Comparison of ENCODE assay signal across 15 cellular contexts in genomic region chrX:74232859-74233258, GRCh38.
DNase-seq lines count a peak whose midpoint lies in the region; ATAC-seq and TF ChIP-seq lines count a peak whose summit lies in the region.
"Had no signal": no experiment of that assay in that cellular context is flagged by ENCODE, and none has a peak within 500 bp of the region (broad histone marks: within the 10 kb centered on the region; RNA-seq: fewer than 3 reads in every experiment).

No MANE protein-coding gene starts in this region.

- H3K79me2 ChIP-seq in GM23248 (ENCODE audit: insufficient read depth) (peaks cover 61% of the 10 kb centered on the region), fibroblast of lung (ENCODE audit: control insufficient read depth, insufficient read depth, low read length) (no peaks in the 10 kb centered on the region), smooth muscle cell (ENCODE audit: low read depth) (peaks cover 24% of the 10 kb centered on the region)

- H2AFZ ChIP-seq in GM23248 = no peak overlapping the region
- H2AFZ ChIP-seq in fibroblast of lung (ENCODE audit: low read length) = no peak overlapping the region
- no peak overlapping the region for H2AFZ ChIP-seq in smooth muscle cell (ENCODE audit: low read depth)

- H3K4me3 ChIP-seq in AG10803 (ENCODE audit: low read length) (no peak overlapping the region), GM23248 (no peak overlapping the region), fibroblast of lung (replicated peaks in 1 of 4; ENCODE audit: control extremely low read depth in 1 of 4, insufficient read depth in 1 of 4, low read depth in 3 of 4, low read length in 4 of 4) (no peak overlapping the region), smooth muscle cell (no peak overlapping the region), right cardiac atrium (ENCODE audit: low read length) (no peak overlapping the region)
- H3K4me3 ChIP-seq: esophagus squamous epithelium, lung, skin epidermis had no signal

- no peak for ATAC-seq in right cardiac atrium
- ATAC-seq: activated naive CD4-positive, alpha-beta T cell treated with anti-CD3 and anti-CD28 coated beads, Interleukin-2, amount 50 U/mL, for 72 hours had no signal

- H4K20me1 ChIP-seq in GM23248 (ENCODE audit: insufficient read depth) = no peaks in the 10 kb centered on the region
- no peaks in the 10 kb centered on the region for H4K20me1 ChIP-seq in fibroblast of lung (ENCODE audit: control insufficient read depth, extremely low read depth, insufficient read depth, low read length)
- H4K20me1 ChIP-seq in smooth muscle cell (ENCODE audit: low read depth) = peaks cover 42% of the 10 kb centered on the region

- H3K27me3 ChIP-seq in GM23248 (replicated peaks; ENCODE audit: insufficient read depth) (no peaks in the 10 kb centered on the region), fibroblast of lung (ENCODE audit: control insufficient read depth, insufficient read depth, low read length) (no peaks in the 10 kb centered on the region), smooth muscle cell (ENCODE audit: low read depth) (no peaks in the 10 kb centered on the region), right cardiac atrium (ENCODE audit: control insufficient read depth, insufficient read depth) (no peaks in the 10 kb centered on the region)
- H3K27me3 ChIP-seq: esophagus squamous epithelium had no signal

- in situ Hi-C loops in GM23248 (cut with MboI) = no loop called here

- intact Hi-C loops in right cardiac atrium (cut with DNase I) = no loop called here

- H3K9me3 ChIP-seq in GM23248 (ENCODE audit: low read depth) (no peaks in the 10 kb centered on the region), fibroblast of lung (ENCODE audit: control insufficient read depth, insufficient read depth, low read depth, low read length) (no peaks in the 10 kb centered on the region), smooth muscle cell (replicated peaks; ENCODE audit: low read depth) (no peaks in the 10 kb centered on the region), right cardiac atrium (ENCODE audit: control insufficient read depth, low read length) (no peaks in the 10 kb centered on the region)
- H3K9me3 ChIP-seq: esophagus squamous epithelium had no signal

- H3K9me2 ChIP-seq in GM23248 (ENCODE audit: insufficient read depth) = no peaks in the 10 kb centered on the region

- H3K36me3 ChIP-seq in GM23248 (ENCODE audit: low read depth) (no peaks in the 10 kb centered on the region), fibroblast of lung (ENCODE audit: control insufficient read depth, insufficient read depth, low read length) (no peaks in the 10 kb centered on the region), smooth muscle cell (ENCODE audit: low read depth) (no peaks in the 10 kb centered on the region)

- peak; percentile 18 for DNase-seq in AG10803 (ENCODE audit: low read depth)
- peak; percentile 46 for DNase-seq in GM23248
- peak; percentile 30 for DNase-seq in RPMI7951 (ENCODE audit: low read depth)
- DNase-seq in fibroblast of lung (ENCODE audit: low read depth in 2 of 2) = peak; percentile 25 to 39
- no peak for DNase-seq in NCI-H128 (lab: John Stamatoyannopoulos, UW; ENCODE audit: unreplicated experiment)
- DNase-seq in smooth muscle cell (lab: John Stamatoyannopoulos, UW; ENCODE audit: unreplicated experiment) = no peak
- no peak for DNase-seq in GM19238 (ENCODE audit: insufficient read length, low spot score)
- no peak for DNase-seq in right cardiac atrium
- DNase-seq: activated CD4-positive, alpha-beta T cell treated with anti-CD3 and anti-CD28 coated beads, Interleukin-2, amount 10 ng/mL, durations not matched to agents 24 days and 14 days; CD4-positive, CD25-positive, alpha-beta regulatory T cell; esophagus squamous epithelium; NCI-H1048 had no signal

- no peaks in the 10 kb centered on the region for H3K4me1 ChIP-seq in GM23248 (ENCODE audit: insufficient read depth)
- no peaks in the 10 kb centered on the region for H3K4me1 ChIP-seq in fibroblast of lung (ENCODE audit: control insufficient read depth, extremely low read depth, insufficient read depth, low read length)
- no peaks in the 10 kb centered on the region for H3K4me1 ChIP-seq in smooth muscle cell (ENCODE audit: low read depth)
- no peaks in the 10 kb centered on the region for H3K4me1 ChIP-seq in right cardiac atrium (ENCODE audit: control insufficient read depth, insufficient read depth, low read length)
- H3K4me1 ChIP-seq: esophagus squamous epithelium had no signal

- 95 to 97% methylated on average over 3 of the region's 3 CpGs for WGBS in GM23248 (ENCODE audit: low coverage in 1 of 2, low lambda C conversion rate in 2 of 2, missing lambda C conversion rate in 2 of 2), 2 experiments
- 86% methylated on average over 3 of the region's 3 CpGs for WGBS in smooth muscle cell (ENCODE audit: low lambda C conversion rate)
- 90% methylated on average over 2 of the region's 3 CpGs for WGBS in right cardiac atrium

- peak; percentile 21; the same call in 1 of the 2 replicates for TF ChIP-seq CTCF in AG10803 (conservative IDR thresholded peaks at IDR 0.05; ENCODE audit: low read length)
- no peak for TF ChIP-seq CTCF in fibroblast of lung (conservative IDR thresholded peaks at IDR 0.05 in 1 of 2, IDR thresholded peaks at IDR 0.05 in 1 of 2; ENCODE audit: low read depth in 1 of 2, low read length in 2 of 2)
- TF ChIP-seq CTCF in smooth muscle cell (IDR thresholded peaks at IDR 0.05; ENCODE audit: borderline replicate concordance, insufficient read depth, poor library complexity, severe bottlenecking) = no peak

- H3K27ac ChIP-seq in GM23248 = no peak overlapping the region
- no peak overlapping the region for H3K27ac ChIP-seq in fibroblast of lung (ENCODE audit: insufficient read depth, low read length)
- no peak overlapping the region for H3K27ac ChIP-seq in smooth muscle cell (ENCODE audit: low read depth)
- H3K27ac ChIP-seq in right cardiac atrium (ENCODE audit: low read length) = no peak overlapping the region
- H3K27ac ChIP-seq: esophagus squamous epithelium, skin epidermis had no signal

- H3K9ac ChIP-seq in GM23248 (no peak overlapping the region), fibroblast of lung (ENCODE audit: insufficient read depth, low read length) (no peak overlapping the region), smooth muscle cell (ENCODE audit: low read depth) (no peak overlapping the region)

- H3F3A ChIP-seq in GM23248 (ENCODE audit: insufficient read depth) (0 out of 2 replicates have a peak, but pooled peaks cover 4% of the 10 kb centered on the region), smooth muscle cell (ENCODE audit: low read depth) (no peaks in the 10 kb centered on the region)

- no peak overlapping the region for H3K4me2 ChIP-seq in GM23248 (ENCODE audit: unreplicated experiment)
- no peak overlapping the region for H3K4me2 ChIP-seq in fibroblast of lung (ENCODE audit: extremely low read depth, insufficient read depth, low read length)
- H3K4me2 ChIP-seq in smooth muscle cell = no peak overlapping the region

Comparison
In these comparisons a context has a peak if more than half of its experiments do, and no peak if none do; other contexts are left out.
1. DNase-seq: peak in AG10803 (single experiment), GM23248 (single experiment), RPMI7951 (single experiment) and fibroblast of lung (2 of 2); none in NCI-H128 (single experiment), smooth muscle cell (single experiment), GM19238 (single experiment) and right cardiac atrium (0 of 3).